19 cellular contexts compared by ENCODE assay signal in the genomic region with DNA sequence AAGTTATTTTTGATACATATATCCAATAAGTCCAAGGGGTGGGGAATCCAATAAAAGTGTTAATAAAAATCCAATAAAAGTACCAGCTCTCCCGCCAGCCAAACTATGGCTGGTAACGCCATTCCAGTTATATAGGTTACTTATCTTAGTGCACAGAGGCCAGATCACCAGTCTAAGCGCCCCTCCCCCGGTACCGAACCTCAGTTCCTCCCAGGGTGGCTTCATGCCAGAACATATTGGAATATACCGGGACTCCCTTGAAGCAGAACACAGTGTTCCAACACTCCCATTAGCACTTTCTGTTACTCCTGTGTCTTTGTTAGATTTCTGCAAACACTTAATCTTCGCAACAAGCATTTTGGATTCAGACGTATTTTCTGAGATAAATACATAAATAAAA.
"Had no signal": no experiment of that assay in that cellular context is flagged by ENCODE, and none has a peak within 500 bp of the region (broad histone marks: within the 10 kb centered on the region; RNA-seq: fewer than 3 reads in every experiment).

No MANE protein-coding gene starts in this region.

- H3K27ac ChIP-seq: left lung, tibial nerve, WERI-Rb-1 had no signal

- H3K36me3 ChIP-seq: WERI-Rb-1 had no signal

- H3K4me3 Mint-ChIP-seq: activated naive CD8-positive, alpha-beta T cell treated with anti-CD3 and anti-CD28 coated beads, Interleukin-2, amount 10 ng/mL, durations not matched to agents 7 days and 5 days; immature natural killer cell; mesothelial cell of epicardium; natural killer cell treated with Interleukin-12 subunit alpha and Interleukin-12 subunit beta and Interleukin-15 and Interleukin-18, amount 100 ng/mL, for 72 hours had no signal

- H3K27ac Mint-ChIP-seq: activated naive CD8-positive, alpha-beta T cell treated with anti-CD3 and anti-CD28 coated beads, Interleukin-2, amount 10 ng/mL, durations not matched to agents 7 days and 5 days; mesothelial cell of epicardium; natural killer cell treated with Interleukin-12 subunit alpha and Interleukin-12 subunit beta and Interleukin-15 and Interleukin-18, amount 100 ng/mL, for 72 hours had no signal

- ATAC-seq: left lung; natural killer cell treated with Interleukin-12 subunit alpha and Interleukin-12 subunit beta and Interleukin-15 and Interleukin-18, amount 100 ng/mL, for 72 hours had no signal

- DNase-seq: activated CD4-positive, alpha-beta T cell treated with anti-CD3 and anti-CD28 coated beads for 1 hour; activated CD8-positive, alpha-beta memory T cell treated with anti-CD3 and anti-CD28 coated beads for 24 hours; activated naive CD4-positive, alpha-beta T cell treated with Interleukin-2 at 50 U/mL for 16 hours; activated naive CD8-positive, alpha-beta T cell treated with anti-CD3 and anti-CD28 coated beads, Interleukin-2, amount 10 ng/mL, durations not matched to agents 7 days and 5 days; activated T-cell treated with anti-CD3 and anti-CD28 coated beads, Interleukin-2, amount 50 U/mL, for 48 hours; amniotic stem cell; cortex of kidney; foreskin fibroblast; immature natural killer cell; left lung; mammary epithelial cell; stimulated activated CD4-positive, alpha-beta T cell treated with anti-CD3 and anti-CD28 coated beads, Interleukin-4, amount 100 ng/mL, for 24 hours; stimulated activated naive CD4-positive, alpha-beta T cell treated with Interleukin-2 at 50 U/mL for 16 hours; substantia nigra; WERI-Rb-1 had no signal

- H3K9me3 Mint-ChIP-seq: immature natural killer cell had no signal

- H3K4me1 ChIP-seq: prostate gland had no signal

- H3K27me3 Mint-ChIP-seq: activated naive CD8-positive, alpha-beta T cell treated with anti-CD3 and anti-CD28 coated beads, Interleukin-2, amount 10 ng/mL, durations not matched to agents 7 days and 5 days; natural killer cell treated with Interleukin-12 subunit alpha and Interleukin-12 subunit beta and Interleukin-15 and Interleukin-18, amount 100 ng/mL, for 72 hours had no signal

- H3K27me3 ChIP-seq: left lung, tibial nerve had no signal

- H3K9me3 ChIP-seq: prostate gland had no signal

- H3K4me3 ChIP-seq: left lung, prostate gland, tibial nerve had no signal
